ENCODE assay signal across 23 cellular contexts in the genomic region with DNA sequence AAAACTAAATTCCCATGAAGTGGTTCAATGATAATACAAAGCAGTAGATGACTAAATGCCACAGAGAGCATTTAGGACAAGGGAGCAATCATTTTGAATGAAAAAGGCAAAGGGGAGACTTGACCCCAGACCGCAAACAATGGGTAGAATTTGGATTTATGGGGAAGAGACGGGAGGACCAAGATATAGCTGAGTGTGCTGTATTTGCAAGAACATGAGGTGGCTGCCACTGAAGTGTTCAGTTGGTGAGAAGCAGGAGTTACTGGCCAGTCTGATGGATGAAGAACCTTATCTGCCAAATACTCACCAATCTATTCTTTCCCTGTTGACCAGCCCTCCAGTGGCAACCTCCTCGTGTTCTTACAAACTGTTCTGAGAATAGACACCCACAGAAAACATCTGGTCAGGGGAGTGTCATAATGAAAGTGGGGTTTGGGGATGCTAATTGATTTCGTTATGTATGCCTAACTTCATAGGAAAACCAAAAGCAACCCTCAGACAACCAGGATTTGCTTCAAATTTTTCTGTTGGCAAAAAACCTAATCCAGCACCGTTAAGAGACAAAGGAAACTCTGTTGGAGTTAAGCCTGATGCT.
"Had no signal": no experiment of that assay in that cellular context is flagged by ENCODE, and none has a peak within 500 bp of the region (broad histone marks: within the 10 kb centered on the region; RNA-seq: fewer than 3 reads in every experiment).

No MANE protein-coding gene starts in this region.

- H3K27me3 ChIP-seq: adrenal gland, ascending aorta, brain microvascular endothelial cell, esophagus squamous epithelium, gastrocnemius medialis, pancreas, right atrium auricular region, upper lobe of left lung had no signal

- H3K9me3 Mint-ChIP-seq: effector memory CD8-positive, alpha-beta T cell; nephron; WTC11 had no signal

- FAIRE-seq: pancreas had no signal

- H3K4me3 Mint-ChIP-seq: activated naive CD8-positive, alpha-beta T cell; effector memory CD8-positive, alpha-beta T cell; nephron; WTC11 had no signal

- H3K36me3 Mint-ChIP-seq: WTC11 had no signal

- H3K27ac ChIP-seq: adrenal gland, ascending aorta, brain microvascular endothelial cell, esophagus squamous epithelium, gastrocnemius medialis, left ventricle myocardium inferior, pancreas, psoas muscle, right atrium auricular region, upper lobe of left lung had no signal

- ATAC-seq: effector memory CD8-positive, alpha-beta T cell; gastrocnemius medialis; pancreas; psoas muscle; stimulated activated naive CD8-positive, alpha-beta T cell treated with anti-CD3 and anti-CD28 coated beads, Interleukin-15, Interleukin-2, amounts not matched to agents 100 U/mL and 50 U/mL, for 24 hours; WTC11 had no signal

- DNase-seq: activated CD4-positive, alpha-beta T cell treated with anti-CD3 and anti-CD28 coated beads for 4 hours; activated CD4-positive, alpha-beta T cell treated with anti-CD3 and anti-CD28 coated beads, Interleukin-2, amount 50 U/mL, for 48 hours; activated naive CD4-positive, alpha-beta T cell; adrenal gland; brain microvascular endothelial cell; caudate nucleus; effector memory CD8-positive, alpha-beta T cell; esophagus squamous epithelium; gastrocnemius medialis; hypothalamus; left ventricle myocardium inferior; midbrain; pancreas; psoas muscle; stimulated activated CD4-positive, alpha-beta T cell treated with anti-CD3 and anti-CD28 coated beads, Interleukin-4, amount 100 ng/mL, for 24 hours; stimulated activated naive CD8-positive, alpha-beta T cell treated with anti-CD3 and anti-CD28 coated beads, Interleukin-15, Interleukin-2, amounts not matched to agents 100 U/mL and 50 U/mL, for 24 hours; T1000; upper lobe of left lung had no signal

- H3K4me3 ChIP-seq: adrenal gland, ascending aorta, esophagus squamous epithelium, gastrocnemius medialis, left ventricle myocardium inferior, pancreas, psoas muscle, right atrium auricular region, upper lobe of left lung had no signal

- H3K27ac Mint-ChIP-seq: activated naive CD8-positive, alpha-beta T cell; effector memory CD8-positive, alpha-beta T cell; nephron; WTC11 had no signal

- H3K36me3 ChIP-seq: brain microvascular endothelial cell had no signal

- H3K4me1 Mint-ChIP-seq: nephron had no signal

- H3K9me3 ChIP-seq: adrenal gland, ascending aorta, esophagus squamous epithelium, gastrocnemius medialis, left ventricle myocardium inferior, pancreas, psoas muscle, right atrium auricular region, upper lobe of left lung had no signal

- H3K27me3 Mint-ChIP-seq: activated naive CD8-positive, alpha-beta T cell; effector memory CD8-positive, alpha-beta T cell had no signal

- H3K4me1 ChIP-seq: adrenal gland, ascending aorta, esophagus squamous epithelium, gastrocnemius medialis, left ventricle myocardium inferior, psoas muscle, right atrium auricular region, upper lobe of left lung had no signal
